ENCODE assay signal across 9 cellular contexts in the genomic region with DNA sequence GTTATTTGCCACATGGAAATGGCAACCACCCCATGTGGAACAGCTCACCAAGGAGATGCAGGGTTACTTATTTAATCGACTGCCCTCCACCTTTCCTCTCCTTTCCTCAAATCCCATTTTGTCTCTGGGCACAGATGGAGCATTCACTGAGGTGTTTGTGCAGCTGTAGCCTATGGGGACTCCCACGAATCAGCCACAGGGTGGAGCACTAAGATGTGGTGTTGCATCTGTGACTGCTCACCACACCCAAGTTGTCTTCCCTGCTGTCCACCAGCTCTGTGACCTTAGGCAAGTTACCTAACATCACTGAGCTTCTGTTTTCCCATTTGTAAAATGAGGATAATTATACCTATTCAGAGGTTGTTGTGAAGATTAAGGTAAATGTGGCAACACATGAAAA.
A peak's percentile ranks its signal among the peaks of the same experiment; 100 is the strongest.
DNase-seq lines count a peak whose midpoint lies in the region; ATAC-seq, FAIRE-seq and TF ChIP-seq lines count a peak whose summit lies in the region.
"Had no signal": no experiment of that assay in that cellular context is flagged by ENCODE, and none has a peak within 500 bp of the region (broad histone marks: within the 10 kb centered on the region; RNA-seq: fewer than 3 reads in every experiment).

No MANE protein-coding gene starts in this region.

- H3K27me3 ChIP-seq in SK-N-SH (ENCODE audit: insufficient read depth), result no peaks in the 10 kb centered on the region
- no peaks in the 10 kb centered on the region for H3K27me3 ChIP-seq in adipocyte (replicated peaks; ENCODE audit: control insufficient read depth, insufficient read depth, low read length)
- no peaks in the 10 kb centered on the region for H3K27me3 ChIP-seq in left lung
- H3K27me3 ChIP-seq in suprapubic skin, result no peaks in the 10 kb centered on the region

- no peak overlapping the region for H3K27ac ChIP-seq in SK-N-SH (ENCODE audit: low read depth in 2 of 2, low read length in 1 of 2)
- H3K27ac ChIP-seq in left lung, result no peak overlapping the region
- H3K27ac ChIP-seq in suprapubic skin, result no peak overlapping the region
- H3K27ac ChIP-seq: SK-N-MC had no signal

- peaks cover 0 to under 1% of the 10 kb centered on the region in 2 experiments; a peak in 1 of 4 replicates for H3K4me1 ChIP-seq in SK-N-SH (ENCODE audit: control insufficient read depth in 1 of 2, insufficient read depth in 2 of 2, low read depth in 1 of 2, low read length in 1 of 2)
- H3K4me1 ChIP-seq in adipocyte (ENCODE audit: control insufficient read depth, insufficient read depth, low read length), result peaks cover 9% of the 10 kb centered on the region
- no peaks in the 10 kb centered on the region for H3K4me1 ChIP-seq in left lung
- H3K4me1 ChIP-seq in suprapubic skin, result peaks cover 6% of the 10 kb centered on the region

- no peaks in the 10 kb centered on the region for H3K79me2 ChIP-seq in SK-N-SH (ENCODE audit: insufficient read depth)

- no peaks in the 10 kb centered on the region for H3K36me3 ChIP-seq in SK-N-SH (replicated peaks in 1 of 2; ENCODE audit: control insufficient read depth in 1 of 2, insufficient read depth in 2 of 2, low read length in 1 of 2)
- H3K36me3 ChIP-seq in adipocyte (ENCODE audit: control insufficient read depth, insufficient read depth, low read length, severe bottlenecking), result no peaks in the 10 kb centered on the region
- no peaks in the 10 kb centered on the region for H3K36me3 ChIP-seq in left lung
- no peaks in the 10 kb centered on the region for H3K36me3 ChIP-seq in suprapubic skin

- TF ChIP-seq CTCF in SK-N-SH (IDR thresholded peaks at IDR 0.05) (peak; percentile 40), left lung (IDR thresholded peaks at IDR 0.05) (peak; percentile 21 to 49), suprapubic skin (IDR thresholded peaks at IDR 0.05) (peak in 1 of 2 donors; percentile 23)

- H3F3A ChIP-seq in SK-N-SH (replicated peaks; ENCODE audit: insufficient read depth), result no peaks in the 10 kb centered on the region

- no peak overlapping the region for H3K4me2 ChIP-seq in SK-N-SH

- TF ChIP-seq EP300 in SK-N-SH (IDR thresholded peaks at IDR 0.05; ENCODE audit: borderline replicate concordance in 1 of 2, low read depth in 1 of 2, low read length in 1 of 2) (no peak), suprapubic skin (IDR thresholded peaks at IDR 0.05) (no peak)

- POLR2A ChIA-PET in SK-N-SH (lab: Yijun Ruan, JAX), result no interaction called here

- TF ChIP-seq RAD21 in SK-N-SH (IDR thresholded peaks at IDR 0.05; ENCODE audit: low read length), result peak; percentile 58

- H3K9me3 ChIP-seq in SK-N-SH, result no peaks in the 10 kb centered on the region
- peaks cover 16% of the 10 kb centered on the region for H3K9me3 ChIP-seq in adipocyte (ENCODE audit: control insufficient read depth, low read length)
- peaks cover 0 to 22% of the 10 kb centered on the region in 2 donors for H3K9me3 ChIP-seq in left lung
- peaks cover 3% of the 10 kb centered on the region for H3K9me3 ChIP-seq in suprapubic skin

- intact Hi-C loops in left lung (cut with DNase I), result no loop called here

- H2AFZ ChIP-seq in SK-N-SH (ENCODE audit: low read depth), result no peak overlapping the region

- H3K9me2 ChIP-seq in SK-N-SH, result no peaks in the 10 kb centered on the region

- CTCF ChIA-PET in SK-N-SH (lab: Yijun Ruan, JAX), result interaction anchor here (0.8 kb wide), 1 partner anchor 410 kb away, joined by 3 read pairs; no protein-coding TSS in a partner anchor

- 13% methylated on average over 2 of the region's 2 CpGs for WGBS in SK-N-SH (ENCODE audit: low lambda C conversion rate)
- WGBS in suprapubic skin, result 40% methylated on average over 2 of the region's 2 CpGs

- no peak for TF ChIP-seq POLR2A in suprapubic skin (IDR thresholded peaks at IDR 0.05)

- no peaks in the 10 kb centered on the region for H4K20me1 ChIP-seq in SK-N-SH (ENCODE audit: insufficient read depth)

- peak; percentile 8 for DNase-seq in SK-N-SH
- no peak for DNase-seq in HTR-8/SVneo (ENCODE audit: insufficient read length, low spot score)
- DNase-seq in adipocyte (ENCODE audit: low read depth), result peak; percentile 29
- DNase-seq in left lung, result peak in 1 of 2 donors; percentile 33
- no peak for DNase-seq in cortex of kidney (lab: John Stamatoyannopoulos, UW)
- no peak for DNase-seq in suprapubic skin (ENCODE audit: low spot score in 2 of 2)

- ATAC-seq in SK-N-SH treated with all-trans-retinoic acid at 6 μM for 48 hours (no peak), left lung (peak; percentile 91), GM19328 (IDR thresholded peaks at IDR 0.05; ENCODE audit: unreplicated experiment) (no peak)

- peak; percentile 9 for FAIRE-seq in HTR-8/SVneo (lab: Jason Lieb, UNC)

- H3K4me3 ChIP-seq in SK-N-SH (ENCODE audit: low read depth in 2 of 2, low read length in 1 of 2) (no peak overlapping the region), adipocyte (ENCODE audit: low read length) (no peak overlapping the region), left lung (no peak overlapping the region), suprapubic skin (no peak overlapping the region)
- H3K4me3 ChIP-seq: SK-N-MC had no signal

- H3K9ac ChIP-seq in SK-N-SH (no peak overlapping the region), adipocyte (ENCODE audit: low read length) (no peak overlapping the region)

TF ChIP-seq in SK-N-SH, 30 proteins besides CTCF, POLR2A, EP300 and RAD21:
- TF ChIP-seq RCOR1 (IDR thresholded peaks at IDR 0.05; ENCODE audit: low read length) (no peak), SMC3 (IDR thresholded peaks at IDR 0.05; ENCODE audit: low read depth, low read length) (peak; percentile 23; the same call in 1 of the 2 replicates)

TF ChIP-seq in SK-N-SH treated with all-trans-retinoic acid at 6 μM for 48 hours, 23 proteins besides CTCF, POLR2A, EP300 and RAD21:
- no peak for TF ChIP-seq ZFP3 (CRISPR knock-in tag; IDR thresholded peaks at IDR 0.05)
- TF ChIP-seq PPARA (CRISPR knock-in tag; IDR thresholded peaks at IDR 0.05; ENCODE audit: borderline replicate concordance), result no peak
- TF ChIP-seq ZNF70 (CRISPR knock-in tag; IDR thresholded peaks at IDR 0.05), result no peak
- TF ChIP-seq ZC3H10 (CRISPR knock-in tag; IDR thresholded peaks at IDR 0.05), result no peak
- no peak for TF ChIP-seq ESRRG (CRISPR knock-in tag; IDR thresholded peaks at IDR 0.05)
- TF ChIP-seq SNAI2 (CRISPR knock-in tag; IDR thresholded peaks at IDR 0.05), result no peak
TF ChIP-seq in SK-N-SH treated with all-trans-retinoic acid at 6 μM for 48 hours: peak in this region for 0.

Comparison
In these comparisons a context has a peak if more than half of its experiments do, and no peak if none do; other contexts are left out.
1. DNase-seq: peak in SK-N-SH (single experiment) and adipocyte (single experiment); none in HTR-8/SVneo (single experiment), cortex of kidney (single experiment) and suprapubic skin (0 of 2).